Comparison of ENCODE assay signal across 8 cellular contexts in the genomic region with DNA sequence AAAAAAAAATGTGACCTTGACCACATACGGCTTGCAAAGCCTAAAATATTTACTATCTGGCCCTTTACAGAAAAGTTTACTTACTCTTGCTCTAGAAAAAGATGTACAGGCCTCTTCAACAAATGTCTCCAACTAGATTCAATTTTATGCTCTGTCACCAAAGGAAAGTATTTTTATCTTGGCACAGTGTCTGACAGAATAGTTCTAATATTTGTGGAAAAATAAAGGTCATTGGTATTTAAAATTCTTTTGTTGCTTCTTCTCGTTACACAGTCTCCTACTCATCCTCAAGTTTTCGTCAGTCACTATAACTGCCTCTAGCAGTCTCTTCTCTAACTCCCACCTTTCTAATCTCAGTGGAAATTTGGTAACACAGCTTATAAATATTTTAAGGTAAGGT. TPM values are rescaled to one million over a fixed set of nuclear protein-coding genes. Genes with fewer than 3 reads are reported as not detected.
DNase-seq lines count a peak whose midpoint lies in the region; ATAC-seq and TF ChIP-seq lines count a peak whose summit lies in the region.

No MANE protein-coding gene starts in this region.

- no peaks in the 10 kb centered on the region for H3K36me3 Mint-ChIP-seq in brain

- no peaks in the 10 kb centered on the region for H3K9me3 ChIP-seq in muscle layer of colon (ENCODE audit: low read length)

- peaks cover 44% of the 10 kb centered on the region for H3K4me1 ChIP-seq in ACC112 (ENCODE audit: control insufficient read depth, insufficient read depth, low read length, unreplicated experiment)
- H3K4me1 ChIP-seq in muscle layer of colon (ENCODE audit: insufficient read depth, low read length) = peaks cover 7% of the 10 kb centered on the region

- no peak overlapping the region for H3K9ac ChIP-seq in muscle layer of colon (ENCODE audit: low read length)

- H3K27ac ChIP-seq in ACC112 (ENCODE audit: low read depth, low read length) (peak overlapping the region; percentile 97), muscle layer of colon (ENCODE audit: low read depth, low read length) (peak overlapping the region; percentile 61)

- H3K9me3 Mint-ChIP-seq in brain = no peaks in the 10 kb centered on the region

- H3K36me3 ChIP-seq in ACC112 (ENCODE audit: insufficient read depth, low read length) (no peaks in the 10 kb centered on the region), muscle layer of colon (ENCODE audit: insufficient read depth, low read length) (no peaks in the 10 kb centered on the region)

- peak overlapping the region in 4 of 5 experiments; percentile 98 to 100 (median 99) for H3K4me3 Mint-ChIP-seq in brain

- DNase-seq in HCEC 1CT (peak; percentile 10), germinal center (ENCODE audit: low spot score) (no peak), occipital lobe (lab: John Stamatoyannopoulos, UW) (no peak)

- peaks cover 18% of the 10 kb centered on the region for H3K27me3 Mint-ChIP-seq in brain

- H3K27me3 ChIP-seq in ACC112 (ENCODE audit: insufficient read depth, low read length) (no peaks in the 10 kb centered on the region), muscle layer of colon (ENCODE audit: control insufficient read depth in 1 of 2, insufficient read depth in 2 of 2, low read length in 2 of 2) (no peaks in the 10 kb centered on the region)

- ATAC-seq in GM21390 (IDR thresholded peaks at IDR 0.05; ENCODE audit: unreplicated experiment) (no peak), HG03520 (IDR thresholded peaks at IDR 0.05; ENCODE audit: unreplicated experiment) (no peak)

- H3K4me3 ChIP-seq in ACC112 (ENCODE audit: low read depth, low read length) = peak overlapping the region; percentile 87
- no peak overlapping the region for H3K4me3 ChIP-seq in muscle layer of colon (ENCODE audit: low read depth in 1 of 2, low read length in 2 of 2)

- H2AFZ ChIP-seq in ACC112 (ENCODE audit: low read length, unreplicated experiment) = peak overlapping the region; percentile 10

- TF ChIP-seq CTCF in brain (conservative IDR thresholded peaks at IDR 0.05) = no peak

- H3K79me2 ChIP-seq in ACC112 (ENCODE audit: control insufficient read depth, insufficient read depth, low read length, unreplicated experiment) = peaks cover 29% of the 10 kb centered on the region

- H3K27ac Mint-ChIP-seq in brain = peak overlapping the region in 2 of 5 experiments; percentile 20 to 99

- peaks cover 46% of the 10 kb centered on the region for H3K4me1 Mint-ChIP-seq in brain

RNA-seq across cellular contexts. Expression of a gene that starts 1.4 kb away (rescaled TPM):
- 2.1 TPM for polyA plus RNA-seq in brain (ENCODE audit: insufficient read depth, low read depth, low replicate concordance)
- total RNA-seq in occipital lobe = 1.2 TPM

RNA-seq across cellular contexts. Expression of a gene that starts 1.7 kb away (rescaled TPM):
- 49.6 TPM for polyA plus RNA-seq in brain (ENCODE audit: insufficient read depth, low read depth, low replicate concordance)
- total RNA-seq in occipital lobe = 13.4 TPM
